In genomic region chr17:5370411-5370810, GRCh38 we compare ENCODE assay signal across 13 cellular contexts. TPM values are rescaled to one million over a fixed set of nuclear protein-coding genes. Genes with fewer than 3 reads are reported as not detected.
A peak's percentile ranks its signal among the peaks of the same experiment; 100 is the strongest.
DNase-seq lines count a peak whose midpoint lies in the region; ATAC-seq and TF ChIP-seq lines count a peak whose summit lies in the region.
"Had no signal": no experiment of that assay in that cellular context is flagged by ENCODE, and none has a peak within 500 bp of the region (broad histone marks: within the 10 kb centered on the region; RNA-seq: fewer than 3 reads in every experiment).

No MANE protein-coding gene starts in this region.

- POLR2A ChIA-PET in activated naive CD8-positive, alpha-beta T cell treated with anti-CD3 and anti-CD28 coated beads, Interleukin-2, amount 10 ng/mL, durations not matched to agents 7 days and 5 days (lab: Charles Lee) = interaction anchor here (0.6 kb wide), 1 partner anchor 90 kb away, joined by 3 read pairs; no protein-coding TSS in a partner anchor

- no peaks in the 10 kb centered on the region for H3K9me3 Mint-ChIP-seq in activated naive CD8-positive, alpha-beta T cell treated with anti-CD3 and anti-CD28 coated beads, Interleukin-2, amount 10 ng/mL, durations not matched to agents 7 days and 5 days
- no peaks in the 10 kb centered on the region for H3K9me3 Mint-ChIP-seq in activated naive CD8-positive, alpha-beta T cell treated with anti-CD3 and anti-CD28 coated beads for 36 hours
- no peaks in the 10 kb centered on the region for H3K9me3 Mint-ChIP-seq in activated T-helper 1 cell treated with anti-CD3 and anti-CD28 coated beads, Interleukin-12 subunit alpha, Interleukin-12 subunit beta, Interleukin-2, Interleukin-4 antibody, amounts not matched to agents 30 ng/mL and 10 ng/mL and 1 ng/mL, durations not matched to agents 14 hours and 24 hours and 36 hours
- H3K9me3 Mint-ChIP-seq in glutamatergic neuron (ENCODE audit: unreplicated experiment) = peaks cover 3% of the 10 kb centered on the region
- no peaks in the 10 kb centered on the region for H3K9me3 Mint-ChIP-seq in activated T-helper 2 cell treated with anti-CD3 and anti-CD28 coated beads, Interferon-gamma antibody, Interleukin-2, Interleukin-4, amounts not matched to agents 10 μg/mL and 5 μg/mL and 100 μg/mL, durations not matched to agents 14 hours and 24 hours and 36 hours

- H3K36me3 ChIP-seq in HAP-1 (replicated peaks) = peaks cover 72% of the 10 kb centered on the region

- TF ChIP-seq CTCF in glutamatergic neuron (IDR thresholded peaks at IDR 0.05; ENCODE audit: partially characterized antibody, unreplicated experiment) = no peak

- no peaks in the 10 kb centered on the region for H3K27me3 ChIP-seq in HAP-1 (ENCODE audit: low read depth)

- no peak overlapping the region for H3K4me3 Mint-ChIP-seq in activated naive CD8-positive, alpha-beta T cell treated with anti-CD3 and anti-CD28 coated beads, Interleukin-2, amount 10 ng/mL, durations not matched to agents 7 days and 5 days
- no peak overlapping the region for H3K4me3 Mint-ChIP-seq in activated naive CD8-positive, alpha-beta T cell treated with anti-CD3 and anti-CD28 coated beads for 36 hours
- H3K4me3 Mint-ChIP-seq in activated T-helper 1 cell treated with anti-CD3 and anti-CD28 coated beads, Interleukin-12 subunit alpha, Interleukin-12 subunit beta, Interleukin-2, Interleukin-4 antibody, amounts not matched to agents 30 ng/mL and 10 ng/mL and 1 ng/mL, durations not matched to agents 14 hours and 24 hours and 36 hours = no peak overlapping the region
- no peak overlapping the region for H3K4me3 Mint-ChIP-seq in glutamatergic neuron (ENCODE audit: unreplicated experiment)
- H3K4me3 Mint-ChIP-seq in activated T-helper 2 cell treated with anti-CD3 and anti-CD28 coated beads, Interferon-gamma antibody, Interleukin-2, Interleukin-4, amounts not matched to agents 10 μg/mL and 5 μg/mL and 100 μg/mL, durations not matched to agents 14 hours and 24 hours and 36 hours (ENCODE audit: low read depth) = no peak overlapping the region

- intact Hi-C loops in activated T-helper 1 cell treated with anti-CD3 and anti-CD28 coated beads, Interleukin-12 subunit alpha, Interleukin-12 subunit beta, Interleukin-2, Interleukin-4 antibody, amounts not matched to agents 30 ng/mL and 10 ng/mL and 1 ng/mL, durations not matched to agents 14 hours and 24 hours and 36 hours (cut with micrococcal nuclease) = loop anchor here (10.0 kb wide), 1 partner anchor 126 kb away; no protein-coding TSS in a partner anchor
- intact Hi-C loops in activated T-helper 2 cell treated with anti-CD3 and anti-CD28 coated beads, Interferon-gamma antibody, Interleukin-2, Interleukin-4, amounts not matched to agents 10 μg/mL and 5 μg/mL and 100 μg/mL, durations not matched to agents 14 hours and 24 hours and 36 hours (cut with micrococcal nuclease) = no loop called here

- H3K9me3 ChIP-seq in HAP-1 = no peaks in the 10 kb centered on the region

- peak overlapping the region; percentile 4 for H3K27ac Mint-ChIP-seq in activated naive CD8-positive, alpha-beta T cell treated with anti-CD3 and anti-CD28 coated beads, Interleukin-2, amount 10 ng/mL, durations not matched to agents 7 days and 5 days
- no peak overlapping the region for H3K27ac Mint-ChIP-seq in activated naive CD8-positive, alpha-beta T cell treated with anti-CD3 and anti-CD28 coated beads for 36 hours
- H3K27ac Mint-ChIP-seq in activated T-helper 1 cell treated with anti-CD3 and anti-CD28 coated beads, Interleukin-12 subunit alpha, Interleukin-12 subunit beta, Interleukin-2, Interleukin-4 antibody, amounts not matched to agents 30 ng/mL and 10 ng/mL and 1 ng/mL, durations not matched to agents 14 hours and 24 hours and 36 hours = peak overlapping the region; percentile 43
- H3K27ac Mint-ChIP-seq in glutamatergic neuron (ENCODE audit: unreplicated experiment) = peak overlapping the region; percentile 34
- H3K27ac Mint-ChIP-seq in activated T-helper 2 cell treated with anti-CD3 and anti-CD28 coated beads, Interferon-gamma antibody, Interleukin-2, Interleukin-4, amounts not matched to agents 10 μg/mL and 5 μg/mL and 100 μg/mL, durations not matched to agents 14 hours and 24 hours and 36 hours = no peak overlapping the region

- H3K36me3 Mint-ChIP-seq in activated naive CD8-positive, alpha-beta T cell treated with anti-CD3 and anti-CD28 coated beads, Interleukin-2, amount 10 ng/mL, durations not matched to agents 7 days and 5 days = peaks cover 17% of the 10 kb centered on the region
- H3K36me3 Mint-ChIP-seq in activated naive CD8-positive, alpha-beta T cell treated with anti-CD3 and anti-CD28 coated beads for 36 hours = peaks cover 15% of the 10 kb centered on the region
- H3K36me3 Mint-ChIP-seq in activated T-helper 1 cell treated with anti-CD3 and anti-CD28 coated beads, Interleukin-12 subunit alpha, Interleukin-12 subunit beta, Interleukin-2, Interleukin-4 antibody, amounts not matched to agents 30 ng/mL and 10 ng/mL and 1 ng/mL, durations not matched to agents 14 hours and 24 hours and 36 hours (ENCODE audit: low read depth) = peaks cover 20% of the 10 kb centered on the region
- no peaks in the 10 kb centered on the region for H3K36me3 Mint-ChIP-seq in glutamatergic neuron (ENCODE audit: unreplicated experiment)
- peaks cover 57% of the 10 kb centered on the region for H3K36me3 Mint-ChIP-seq in activated T-helper 2 cell treated with anti-CD3 and anti-CD28 coated beads, Interferon-gamma antibody, Interleukin-2, Interleukin-4, amounts not matched to agents 10 μg/mL and 5 μg/mL and 100 μg/mL, durations not matched to agents 14 hours and 24 hours and 36 hours (ENCODE audit: low read depth)

- in situ Hi-C loops in HAP-1 (cut with MboI; ENCODE audit: low sequenced_read_pairs) = no loop called here

- no peak overlapping the region for H3K4me3 ChIP-seq in HAP-1
- H3K4me3 ChIP-seq: K562 had no signal

- peaks cover 2% of the 10 kb centered on the region for H3K4me1 Mint-ChIP-seq in activated naive CD8-positive, alpha-beta T cell treated with anti-CD3 and anti-CD28 coated beads, Interleukin-2, amount 10 ng/mL, durations not matched to agents 7 days and 5 days
- peaks cover 3% of the 10 kb centered on the region for H3K4me1 Mint-ChIP-seq in activated naive CD8-positive, alpha-beta T cell treated with anti-CD3 and anti-CD28 coated beads for 36 hours
- no peaks in the 10 kb centered on the region for H3K4me1 Mint-ChIP-seq in activated T-helper 1 cell treated with anti-CD3 and anti-CD28 coated beads, Interleukin-12 subunit alpha, Interleukin-12 subunit beta, Interleukin-2, Interleukin-4 antibody, amounts not matched to agents 30 ng/mL and 10 ng/mL and 1 ng/mL, durations not matched to agents 14 hours and 24 hours and 36 hours (ENCODE audit: low read depth)
- peaks cover 5% of the 10 kb centered on the region for H3K4me1 Mint-ChIP-seq in glutamatergic neuron (ENCODE audit: low read depth, unreplicated experiment)
- H3K4me1 Mint-ChIP-seq in activated T-helper 2 cell treated with anti-CD3 and anti-CD28 coated beads, Interferon-gamma antibody, Interleukin-2, Interleukin-4, amounts not matched to agents 10 μg/mL and 5 μg/mL and 100 μg/mL, durations not matched to agents 14 hours and 24 hours and 36 hours (ENCODE audit: low read depth) = peaks cover 2% of the 10 kb centered on the region

- no peak for DNase-seq in activated naive CD8-positive, alpha-beta T cell treated with anti-CD3 and anti-CD28 coated beads, Interleukin-2, amount 10 ng/mL, durations not matched to agents 7 days and 5 days
- DNase-seq in activated naive CD8-positive, alpha-beta T cell treated with anti-CD3 and anti-CD28 coated beads for 36 hours = no peak
- DNase-seq in activated T-helper 1 cell treated with anti-CD3 and anti-CD28 coated beads, Interleukin-12 subunit alpha, Interleukin-12 subunit beta, Interleukin-2, Interleukin-4 antibody, amounts not matched to agents 30 ng/mL and 10 ng/mL and 1 ng/mL, durations not matched to agents 14 hours and 24 hours and 36 hours (ENCODE audit: low spot score) = no peak
- DNase-seq in glutamatergic neuron (no peak), HAP-1 (ENCODE audit: low spot score in 2 of 2) (no peak), putamen (ENCODE audit: low spot score) (no peak)
- no peak for DNase-seq in activated T-helper 2 cell treated with anti-CD3 and anti-CD28 coated beads, Interferon-gamma antibody, Interleukin-2, Interleukin-4, amounts not matched to agents 10 μg/mL and 5 μg/mL and 100 μg/mL, durations not matched to agents 14 hours and 24 hours and 36 hours (ENCODE audit: low spot score)
- DNase-seq: DMS79, NCI-H1105, NCI-H1694, OCI-M1, SHP77 treated with DMSO at 0.1 percent for 48 hours had no signal

- no peak for ATAC-seq in activated naive CD8-positive, alpha-beta T cell treated with anti-CD3 and anti-CD28 coated beads, Interleukin-2, amount 10 ng/mL, durations not matched to agents 7 days and 5 days (ENCODE audit: low read depth)
- ATAC-seq: K562 had no signal

- no peaks in the 10 kb centered on the region for H3K27me3 Mint-ChIP-seq in activated naive CD8-positive, alpha-beta T cell treated with anti-CD3 and anti-CD28 coated beads, Interleukin-2, amount 10 ng/mL, durations not matched to agents 7 days and 5 days
- no peaks in the 10 kb centered on the region for H3K27me3 Mint-ChIP-seq in activated naive CD8-positive, alpha-beta T cell treated with anti-CD3 and anti-CD28 coated beads for 36 hours
- H3K27me3 Mint-ChIP-seq in activated T-helper 1 cell treated with anti-CD3 and anti-CD28 coated beads, Interleukin-12 subunit alpha, Interleukin-12 subunit beta, Interleukin-2, Interleukin-4 antibody, amounts not matched to agents 30 ng/mL and 10 ng/mL and 1 ng/mL, durations not matched to agents 14 hours and 24 hours and 36 hours (ENCODE audit: insufficient read depth) = no peaks in the 10 kb centered on the region
- peaks cover 2% of the 10 kb centered on the region for H3K27me3 Mint-ChIP-seq in glutamatergic neuron (ENCODE audit: unreplicated experiment)
- no peaks in the 10 kb centered on the region for H3K27me3 Mint-ChIP-seq in activated T-helper 2 cell treated with anti-CD3 and anti-CD28 coated beads, Interferon-gamma antibody, Interleukin-2, Interleukin-4, amounts not matched to agents 10 μg/mL and 5 μg/mL and 100 μg/mL, durations not matched to agents 14 hours and 24 hours and 36 hours (ENCODE audit: low read depth)

- no peaks in the 10 kb centered on the region for H3K4me1 ChIP-seq in HAP-1

RNA-seq across cellular contexts. Expression of gene NUP88, which starts 49.1 kb away (rescaled TPM):
- total RNA-seq in activated naive CD8-positive, alpha-beta T cell treated with anti-CD3 and anti-CD28 coated beads, Interleukin-2, amount 10 ng/mL, durations not matched to agents 7 days and 5 days = 10 to 100 TPM; 93.6 to 99.5 TPM
- total RNA-seq in activated naive CD8-positive, alpha-beta T cell treated with anti-CD3 and anti-CD28 coated beads for 36 hours = 100 to 1,000 TPM; 144 to 160 TPM
- total RNA-seq in activated T-helper 1 cell treated with anti-CD3 and anti-CD28 coated beads, Interleukin-12 subunit alpha, Interleukin-12 subunit beta, Interleukin-2, Interleukin-4 antibody, amounts not matched to agents 30 ng/mL and 10 ng/mL and 1 ng/mL, durations not matched to agents 14 hours and 24 hours and 36 hours = 165 and 170 TPM in 2 replicates
- 74.5 TPM for total RNA-seq in glutamatergic neuron (ENCODE audit: unreplicated experiment)
- 139 and 152 TPM in 2 replicates for total RNA-seq in activated T-helper 2 cell treated with anti-CD3 and anti-CD28 coated beads, Interferon-gamma antibody, Interleukin-2, Interleukin-4, amounts not matched to agents 10 μg/mL and 5 μg/mL and 100 μg/mL, durations not matched to agents 14 hours and 24 hours and 36 hours

RNA-seq across cellular contexts. Expression of gene RPAIN, which starts 49.6 kb away (rescaled TPM):
- total RNA-seq in activated naive CD8-positive, alpha-beta T cell treated with anti-CD3 and anti-CD28 coated beads, Interleukin-2, amount 10 ng/mL, durations not matched to agents 7 days and 5 days = 10 to 100 TPM; 61.9 to 63.9 TPM
- total RNA-seq in activated naive CD8-positive, alpha-beta T cell treated with anti-CD3 and anti-CD28 coated beads for 36 hours = 10 to 100 TPM; 58.3 to 59.4 TPM
- total RNA-seq in activated T-helper 1 cell treated with anti-CD3 and anti-CD28 coated beads, Interleukin-12 subunit alpha, Interleukin-12 subunit beta, Interleukin-2, Interleukin-4 antibody, amounts not matched to agents 30 ng/mL and 10 ng/mL and 1 ng/mL, durations not matched to agents 14 hours and 24 hours and 36 hours = 61.0 and 67.0 TPM in 2 replicates
- 168 TPM for total RNA-seq in glutamatergic neuron (ENCODE audit: unreplicated experiment)
- total RNA-seq in activated T-helper 2 cell treated with anti-CD3 and anti-CD28 coated beads, Interferon-gamma antibody, Interleukin-2, Interleukin-4, amounts not matched to agents 10 μg/mL and 5 μg/mL and 100 μg/mL, durations not matched to agents 14 hours and 24 hours and 36 hours = 61.0 and 63.1 TPM in 2 replicates

Comparison
In these comparisons a context has a peak if more than half of its experiments do, and no peak if none do; other contexts are left out.
1. H3K27ac Mint-ChIP-seq: peak in activated naive CD8-positive, alpha-beta T cell treated with anti-CD3 and anti-CD28 coated beads, Interleukin-2, amount 10 ng/mL, durations not matched to agents 7 days and 5 days (single experiment), activated T-helper 1 cell treated with anti-CD3 and anti-CD28 coated beads, Interleukin-12 subunit alpha, Interleukin-12 subunit beta, Interleukin-2, Interleukin-4 antibody, amounts not matched to agents 30 ng/mL and 10 ng/mL and 1 ng/mL, durations not matched to agents 14 hours and 24 hours and 36 hours (single experiment) and glutamatergic neuron (single experiment); none in activated naive CD8-positive, alpha-beta T cell treated with anti-CD3 and anti-CD28 coated beads for 36 hours (single experiment) and activated T-helper 2 cell treated with anti-CD3 and anti-CD28 coated beads, Interferon-gamma antibody, Interleukin-2, Interleukin-4, amounts not matched to agents 10 μg/mL and 5 μg/mL and 100 μg/mL, durations not matched to agents 14 hours and 24 hours and 36 hours (single experiment).